35 cellular contexts compared by ENCODE assay signal in the genomic region with DNA sequence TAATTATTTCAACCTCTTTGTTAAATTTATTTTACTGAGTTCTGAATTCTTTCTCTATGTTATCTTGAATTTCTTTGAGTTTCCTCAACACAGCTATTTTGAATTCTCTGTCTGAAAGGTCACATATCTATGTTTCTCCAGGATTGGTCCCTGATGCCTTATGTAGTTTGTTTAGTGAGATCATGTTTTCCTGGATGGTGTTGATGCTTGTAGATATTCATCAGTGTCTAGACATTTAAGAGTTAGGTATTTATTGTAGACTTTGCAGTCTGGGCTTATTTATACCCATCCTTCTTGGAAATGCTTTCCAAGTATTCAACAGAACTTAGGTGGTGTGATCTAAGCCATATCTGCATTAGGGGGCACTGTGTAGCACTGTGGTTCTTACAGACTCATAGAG.
A peak's percentile ranks its signal among the peaks of the same experiment; 100 is the strongest.
DNase-seq lines count a peak whose midpoint lies in the region; ATAC-seq, FAIRE-seq and TF ChIP-seq lines count a peak whose summit lies in the region.
"Had no signal": no experiment of that assay in that cellular context is flagged by ENCODE, and none has a peak within 500 bp of the region (broad histone marks: within the 10 kb centered on the region; RNA-seq: fewer than 3 reads in every experiment).

No MANE protein-coding gene starts in this region.

- no peaks in the 10 kb centered on the region for H3K9me3 Mint-ChIP-seq in activated CD8-positive, alpha-beta T cell treated with anti-CD3 and anti-CD28 coated beads, Interleukin-2, amount 10 ng/mL, durations not matched to agents 7 days and 5 days (ENCODE audit: insufficient read depth)
- H3K9me3 Mint-ChIP-seq: CD4-positive, alpha-beta T cell; CD8-positive, alpha-beta T cell had no signal

- H3K4me1 ChIP-seq in Karpas-422 (ENCODE audit: low read length) (no peaks in the 10 kb centered on the region), endothelial cell of umbilical vein (ENCODE audit: control insufficient read depth, extremely low read depth, insufficient read depth, low read length) (peaks cover 9% of the 10 kb centered on the region)
- H3K4me1 ChIP-seq: A549; BE2C; BLaER1; BLaER1 treated with 17β-estradiol and CSF1 and Interleukin-3, amounts not matched to agents 10 nM and 100 nM; Caco-2 had no signal

- no peak overlapping the region for H3K27ac Mint-ChIP-seq in activated CD8-positive, alpha-beta T cell treated with anti-CD3 and anti-CD28 coated beads, Interleukin-2, amount 10 ng/mL, durations not matched to agents 7 days and 5 days
- H3K27ac Mint-ChIP-seq: B cell; CD14-positive monocyte; CD4-positive, alpha-beta memory T cell; CD4-positive, alpha-beta T cell; CD4-positive, CD25-positive, alpha-beta regulatory T cell; CD8-positive, alpha-beta memory T cell; CD8-positive, alpha-beta T cell had no signal

- H3K36me3 Mint-ChIP-seq in activated CD8-positive, alpha-beta T cell treated with anti-CD3 and anti-CD28 coated beads, Interleukin-2, amount 10 ng/mL, durations not matched to agents 7 days and 5 days (ENCODE audit: low read depth), result no peaks in the 10 kb centered on the region
- H3K36me3 Mint-ChIP-seq: CD14-positive monocyte; CD4-positive, alpha-beta memory T cell; CD4-positive, CD25-positive, alpha-beta regulatory T cell; CD8-positive, alpha-beta memory T cell; CD8-positive, alpha-beta T cell had no signal

- BruUV-seq in endothelial cell of umbilical vein (replicated peaks; lab: Mats Ljungman, UMichigan), result no TSS peak

- DNase-seq in Karpas-422, result peak; percentile 6
- DNase-seq in brain microvascular endothelial cell, result peak; percentile 4
- DNase-seq in endothelial cell of umbilical vein (ENCODE audit: low read depth, low spot score), result peak; percentile 77
- no peak for DNase-seq in NCI-H128 (lab: John Stamatoyannopoulos, UW; ENCODE audit: unreplicated experiment)
- no peak for DNase-seq in activated CD8-positive, alpha-beta T cell treated with anti-CD3 and anti-CD28 coated beads, Interleukin-2, amount 10 ng/mL, durations not matched to agents 7 days and 5 days
- no peak for DNase-seq in NCI-H1436 (lab: John Stamatoyannopoulos, UW)
- DNase-seq: 8988T; ACHN; AML-193; BE2C; C1 segment of cervical spinal cord; Caco-2; Calu3; CD4-positive, alpha-beta memory T cell; CD4-positive, alpha-beta T cell; CD4-positive, CD25-positive, alpha-beta regulatory T cell; CD8-positive, alpha-beta memory T cell; CD8-positive, alpha-beta T cell; COR-L47; DMS 273 treated with DMSO at 0.1 percent for 48 hours; DMS153; DMS53; DMS79; DMS79 treated with DMSO at 0.1 percent for 48 hours; DND-41; EL had no signal

- H3K27me3 Mint-ChIP-seq in activated CD8-positive, alpha-beta T cell treated with anti-CD3 and anti-CD28 coated beads, Interleukin-2, amount 10 ng/mL, durations not matched to agents 7 days and 5 days (ENCODE audit: low read depth), result no peaks in the 10 kb centered on the region
- H3K27me3 Mint-ChIP-seq: B cell; CD4-positive, alpha-beta T cell; CD4-positive, CD25-positive, alpha-beta regulatory T cell had no signal

- H3K36me3 ChIP-seq in Karpas-422 (ENCODE audit: insufficient read depth, low read length) (no peaks in the 10 kb centered on the region), brain microvascular endothelial cell (replicated peaks) (no peaks in the 10 kb centered on the region), endothelial cell of umbilical vein (ENCODE audit: control insufficient read depth in 2 of 2, extremely low read depth in 1 of 2, insufficient read depth in 2 of 2, low read length in 2 of 2) (no peaks in the 10 kb centered on the region)
- H3K36me3 ChIP-seq: BE2C; BLaER1; BLaER1 treated with 17β-estradiol and CSF1 and Interleukin-3, amounts not matched to agents 10 nM and 100 nM had no signal

- H4K20me1 ChIP-seq in Karpas-422 (ENCODE audit: insufficient read depth, low read depth, low read length) (no peaks in the 10 kb centered on the region), endothelial cell of umbilical vein (replicated peaks; ENCODE audit: control insufficient read depth, extremely low read depth, insufficient read depth, low read length) (no peaks in the 10 kb centered on the region)
- H4K20me1 ChIP-seq: BLaER1; BLaER1 treated with 17β-estradiol and CSF1 and Interleukin-3, amounts not matched to agents 10 nM and 100 nM had no signal

- no peak overlapping the region for H3K27ac ChIP-seq in Karpas-422 (ENCODE audit: low read length)
- no peak overlapping the region for H3K27ac ChIP-seq in brain microvascular endothelial cell
- peak overlapping the region; percentile 84 for H3K27ac ChIP-seq in endothelial cell of umbilical vein (ENCODE audit: insufficient read depth, low read depth, low read length)
- H3K27ac ChIP-seq: 22Rv1; A549; BLaER1; BLaER1 treated with 17β-estradiol and CSF1 and Interleukin-3, amounts not matched to agents 10 nM and 100 nM; C4-2B had no signal

- H3K4me3 Mint-ChIP-seq in activated CD8-positive, alpha-beta T cell treated with anti-CD3 and anti-CD28 coated beads, Interleukin-2, amount 10 ng/mL, durations not matched to agents 7 days and 5 days, result no peak overlapping the region
- H3K4me3 Mint-ChIP-seq: B cell; CD14-positive monocyte; CD4-positive, alpha-beta memory T cell; CD4-positive, alpha-beta T cell; CD4-positive, CD25-positive, alpha-beta regulatory T cell; CD8-positive, alpha-beta memory T cell; CD8-positive, alpha-beta T cell had no signal

- in situ Hi-C loops in brain microvascular endothelial cell (cut with HindIII; ENCODE audit: low pct_ligation_motif_present, low sequenced_read_pairs), result no loop called here

- no peaks in the 10 kb centered on the region for H3K4me1 Mint-ChIP-seq in activated CD8-positive, alpha-beta T cell treated with anti-CD3 and anti-CD28 coated beads, Interleukin-2, amount 10 ng/mL, durations not matched to agents 7 days and 5 days (ENCODE audit: low read depth)
- H3K4me1 Mint-ChIP-seq: B cell; CD14-positive monocyte; CD4-positive, alpha-beta memory T cell; CD4-positive, CD25-positive, alpha-beta regulatory T cell; CD8-positive, alpha-beta memory T cell had no signal

- H3K79me2 ChIP-seq in Karpas-422 (ENCODE audit: low read length) (no peaks in the 10 kb centered on the region), endothelial cell of umbilical vein (ENCODE audit: control insufficient read depth, insufficient read depth, low read length) (no peaks in the 10 kb centered on the region)

- no peaks in the 10 kb centered on the region for H3K27me3 ChIP-seq in Karpas-422 (ENCODE audit: low read length)
- H3K27me3 ChIP-seq in brain microvascular endothelial cell (replicated peaks), result no peaks in the 10 kb centered on the region
- no peaks in the 10 kb centered on the region for H3K27me3 ChIP-seq in endothelial cell of umbilical vein (ENCODE audit: control insufficient read depth in 2 of 2, insufficient read depth in 2 of 2, low read length in 2 of 2)
- H3K27me3 ChIP-seq: BE2C; BLaER1; BLaER1 treated with 17β-estradiol and CSF1 and Interleukin-3, amounts not matched to agents 10 nM and 100 nM had no signal

- POLR2A ChIA-PET in endothelial cell of umbilical vein (lab: Charles Lee), result no interaction called here
- POLR2A ChIA-PET in activated CD8-positive, alpha-beta T cell treated with anti-CD3 and anti-CD28 coated beads, Interleukin-2, amount 10 ng/mL, durations not matched to agents 7 days and 5 days (lab: Charles Lee), result no interaction called here

- no peaks in the 10 kb centered on the region for H3K9me2 ChIP-seq in Karpas-422 (replicated peaks; ENCODE audit: insufficient read depth, low read length)

- no peak for TF ChIP-seq CTCF in brain microvascular endothelial cell (IDR thresholded peaks at IDR 0.05; ENCODE audit: low read depth, low read length, missing control alignments)
- no peak for TF ChIP-seq CTCF in endothelial cell of umbilical vein (IDR thresholded peaks at IDR 0.05; ENCODE audit: extremely low read depth in 1 of 2, insufficient read depth in 1 of 2, low read depth in 1 of 2, low read length in 2 of 2)

- H3K9me1 ChIP-seq in endothelial cell of umbilical vein (replicated peaks; ENCODE audit: control insufficient read depth, extremely low read depth, insufficient read depth, low read length), result no peaks in the 10 kb centered on the region

- H3K4me2 ChIP-seq in Karpas-422 (ENCODE audit: low read depth, low read length, poor library complexity, severe bottlenecking) (no peak overlapping the region), endothelial cell of umbilical vein (ENCODE audit: insufficient read depth, low read length) (peak overlapping the region; percentile 31)
- H3K4me2 ChIP-seq: A549; BLaER1; BLaER1 treated with 17β-estradiol and CSF1 and Interleukin-3, amounts not matched to agents 10 nM and 100 nM had no signal

- H3K9ac ChIP-seq in Karpas-422 (ENCODE audit: low read length) (no peak overlapping the region), endothelial cell of umbilical vein (replicated peaks; ENCODE audit: extremely low read depth, insufficient read depth, low read length) (no peak overlapping the region)
- H3K9ac ChIP-seq: BLaER1; BLaER1 treated with 17β-estradiol and CSF1 and Interleukin-3, amounts not matched to agents 10 nM and 100 nM had no signal

- H3K9me3 ChIP-seq in Karpas-422 (ENCODE audit: low read length) (no peaks in the 10 kb centered on the region), endothelial cell of umbilical vein (replicated peaks; ENCODE audit: control insufficient read depth, insufficient read depth, low read length) (no peaks in the 10 kb centered on the region)
- H3K9me3 ChIP-seq: A549; BE2C; BLaER1; BLaER1 treated with 17β-estradiol and CSF1 and Interleukin-3, amounts not matched to agents 10 nM and 100 nM; Caco-2 had no signal

- peak; percentile 15 for FAIRE-seq in endothelial cell of umbilical vein (lab: Jason Lieb, UNC)
- FAIRE-seq: A204.1, D721Med had no signal

- CTCF ChIA-PET in endothelial cell of umbilical vein (lab: Charles Lee), result interaction anchor here (1.7 kb wide), 1 partner anchor 11 kb away, joined by 20 read pairs; no protein-coding TSS in a partner anchor
- CTCF ChIA-PET in activated CD8-positive, alpha-beta T cell treated with anti-CD3 and anti-CD28 coated beads, Interleukin-2, amount 10 ng/mL, durations not matched to agents 7 days and 5 days (lab: Charles Lee), result no interaction called here

- dilution Hi-C loops in endothelial cell of umbilical vein (cut with MboI; ENCODE audit: extremely low pct_ligation_motif_present, low sequenced_read_pairs), result no loop called here

- no peak overlapping the region for H2AFZ ChIP-seq in Karpas-422 (ENCODE audit: low read length)
- no peak overlapping the region for H2AFZ ChIP-seq in endothelial cell of umbilical vein (ENCODE audit: low read depth, low read length)

- ATAC-seq in activated CD8-positive, alpha-beta T cell treated with anti-CD3 and anti-CD28 coated beads, Interleukin-2, amount 10 ng/mL, durations not matched to agents 7 days and 5 days, result no peak
- ATAC-seq: A549; CD8-positive, alpha-beta T cell had no signal

- intact Hi-C loops in endothelial cell of umbilical vein (cut with micrococcal nuclease), result loop anchor here (1.0 kb wide), 1 partner anchor 25 kb away; no protein-coding TSS in a partner anchor

- H3K4me3 ChIP-seq in Karpas-422 (ENCODE audit: low read length) (no peak overlapping the region), brain microvascular endothelial cell (ENCODE audit: low read depth, low read length) (no peak overlapping the region), endothelial cell of umbilical vein (replicated peaks in 1 of 3; ENCODE audit: insufficient read depth in 1 of 3, low read depth in 1 of 3, low read length in 3 of 3) (no peak overlapping the region)
- H3K4me3 ChIP-seq: A549; BLaER1; BLaER1 treated with 17β-estradiol and CSF1 and Interleukin-3, amounts not matched to agents 10 nM and 100 nM had no signal

- no peak for TF ChIP-seq POLR2A in endothelial cell of umbilical vein (IDR thresholded peaks at IDR 0.05; ENCODE audit: low read depth, low read length)

Comparison
In these comparisons a context has a peak if more than half of its experiments do, and no peak if none do; other contexts are left out.
1. DNase-seq: peak in Karpas-422 (single experiment), brain microvascular endothelial cell (single experiment) and endothelial cell of umbilical vein (single experiment); none in NCI-H128 (single experiment), activated CD8-positive, alpha-beta T cell treated with anti-CD3 and anti-CD28 coated beads, Interleukin-2, amount 10 ng/mL, durations not matched to agents 7 days and 5 days (single experiment) and NCI-H1436 (single experiment).